ENCODE assay signal across 19 cellular contexts in the genomic region with DNA sequence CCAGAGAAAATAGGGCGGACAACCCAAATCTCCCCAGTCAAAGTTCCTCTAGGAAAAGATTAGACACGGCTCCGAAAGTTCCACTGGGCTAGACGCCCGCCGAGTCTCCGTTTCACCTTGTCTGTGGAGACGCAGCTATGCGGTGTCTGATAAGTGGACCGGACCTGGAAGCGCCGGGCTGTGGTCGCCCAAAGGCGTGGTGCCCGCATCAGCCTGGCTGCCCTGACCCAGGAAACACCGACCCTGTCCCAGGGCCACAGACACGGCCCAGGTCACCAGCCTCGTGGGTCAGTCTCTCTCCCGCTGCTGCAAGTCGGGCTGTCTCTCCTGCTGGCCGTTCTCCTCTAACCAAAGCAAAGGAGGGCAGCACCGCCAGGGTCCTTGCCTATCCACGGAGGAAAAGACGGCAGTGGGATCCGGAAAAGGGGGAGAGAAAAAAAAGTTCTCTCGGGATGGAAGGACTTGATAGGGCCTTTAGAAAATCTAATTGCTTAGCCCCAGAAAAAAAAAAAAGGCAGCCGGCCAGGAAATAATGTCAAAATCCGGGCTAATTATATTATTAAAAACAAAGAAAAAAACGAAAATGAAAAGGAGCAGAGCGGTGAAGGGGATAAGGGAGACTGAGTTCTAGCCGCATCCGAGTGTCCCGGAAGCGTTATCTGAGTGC. TPM values are rescaled to one million over a fixed set of nuclear protein-coding genes. Genes with fewer than 3 reads are reported as not detected.
DNase-seq lines count a peak whose midpoint lies in the region; ATAC-seq, FAIRE-seq and TF ChIP-seq lines count a peak whose summit lies in the region.
"Had no signal": no experiment of that assay in that cellular context is flagged by ENCODE, and none has a peak within 500 bp of the region (broad histone marks: within the 10 kb centered on the region; RNA-seq: fewer than 3 reads in every experiment).

No MANE protein-coding gene starts in this region.

- no peak for FAIRE-seq in kidney (lab: Jason Lieb, UNC)

- peak overlapping the region; percentile 47 for H3K4me3 ChIP-seq in GM23338
- peak overlapping the region; percentile 51 for H3K4me3 ChIP-seq in WI38 (ENCODE audit: low read depth, low read length)
- no peak overlapping the region for H3K4me3 ChIP-seq in kidney (ENCODE audit: low read length in 2 of 2)
- peak overlapping the region in 1 of 2 donors; percentile 17 for H3K4me3 ChIP-seq in prostate gland
- H3K4me3 ChIP-seq: body of pancreas, heart right ventricle, suprapubic skin had no signal

- H3K36me3 ChIP-seq in GM23338 (ENCODE audit: insufficient read depth) (no peaks in the 10 kb centered on the region), kidney (ENCODE audit: control insufficient read depth in 1 of 2, insufficient read depth in 2 of 2, low read length in 2 of 2) (no peaks in the 10 kb centered on the region), prostate gland (no peaks in the 10 kb centered on the region)
- H3K36me3 ChIP-seq: heart right ventricle, suprapubic skin had no signal

- H3F3A ChIP-seq in GM23338 (replicated peaks; ENCODE audit: low read depth): peaks cover 15% of the 10 kb centered on the region

- no peaks in the 10 kb centered on the region for H3K79me2 ChIP-seq in GM23338 (replicated peaks; ENCODE audit: insufficient read depth)

- H3K27ac Mint-ChIP-seq in GM23338: no peak overlapping the region
- H3K27ac Mint-ChIP-seq: activated naive CD4-positive, alpha-beta T cell treated with anti-CD3 and anti-CD28 coated beads for 36 hours; progenitor cell of endocrine pancreas had no signal

- H3K27ac ChIP-seq in GM23338 (ENCODE audit: low read depth): no peak overlapping the region
- H3K27ac ChIP-seq in kidney (ENCODE audit: low read depth in 2 of 2, low read length in 2 of 2): no peak overlapping the region
- H3K27ac ChIP-seq in prostate gland: peak overlapping the region; percentile 72 to 80
- H3K27ac ChIP-seq: body of pancreas, heart right ventricle, suprapubic skin had no signal

- no peak overlapping the region for H3K9ac ChIP-seq in kidney (ENCODE audit: low read length in 2 of 2)

- H3K4me2 ChIP-seq in GM23338: peak overlapping the region; percentile 73

- H3K9me2 ChIP-seq in GM23338 (ENCODE audit: insufficient read depth): no peaks in the 10 kb centered on the region

- H3K27me3 ChIP-seq in GM23338 (ENCODE audit: insufficient read depth) (peaks cover 100% of the 10 kb centered on the region), prostate gland (replicated peaks; ENCODE audit: insufficient read depth) (peaks cover 45% of the 10 kb centered on the region)

- no peak for TF ChIP-seq CTCF in GM23338 (conservative IDR thresholded peaks at IDR 0.05; ENCODE audit: low read depth in 2 of 2)
- no peak for TF ChIP-seq CTCF in WI38 (IDR thresholded peaks at IDR 0.05; ENCODE audit: low read depth, low read length)
- TF ChIP-seq CTCF in kidney (IDR thresholded peaks at IDR 0.05; ENCODE audit: borderline replicate concordance, extremely low read depth, insufficient read depth): no peak
- TF ChIP-seq CTCF in prostate gland (IDR thresholded peaks at IDR 0.05): no peak

- no peak for TF ChIP-seq POLR2A in prostate gland (IDR thresholded peaks at IDR 0.05)

- no peaks in the 10 kb centered on the region for H3K36me3 Mint-ChIP-seq in GM23338 (ENCODE audit: low read depth)

- H3K4me1 ChIP-seq in GM23338 (ENCODE audit: insufficient read depth) (peaks cover 48% of the 10 kb centered on the region), kidney (ENCODE audit: control insufficient read depth in 1 of 2, insufficient read depth in 1 of 2, low read depth in 1 of 2, low read length in 2 of 2) (no peaks in the 10 kb centered on the region), prostate gland (replicated peaks) (no peaks in the 10 kb centered on the region)

- no peak for DNase-seq in GM23338 (ENCODE audit: low spot score)
- DNase-seq in kidney: peak; percentile 72
- DNase-seq in prostate gland (ENCODE audit: low spot score): no peak
- no peak for DNase-seq in AG20443 (ENCODE audit: low spot score)
- no peak for DNase-seq in amniotic stem cell (lab: John Stamatoyannopoulos, UW)
- DNase-seq in AG08396 (ENCODE audit: low spot score): no peak
- DNase-seq in stimulated activated CD4-positive, alpha-beta T cell treated with anti-CD3 and anti-CD28 coated beads, Interleukin-4, amount 100 ng/mL, for 1 hour: no peak
- DNase-seq: activated naive CD4-positive, alpha-beta T cell treated with anti-CD3 and anti-CD28 coated beads for 36 hours; body of pancreas; cortex of kidney; heart right ventricle; Karpas-422; stimulated activated CD4-positive, alpha-beta T cell treated with anti-CD3 and anti-CD28 coated beads, Interleukin-15, amount 100 ng/mL, for 24 hours had no signal

- ATAC-seq in GM23338: no peak
- ATAC-seq: body of pancreas, heart right ventricle had no signal

- 12% methylated on average over 34 of the region's 34 CpGs for WGBS in prostate gland

- H3K9me3 ChIP-seq in kidney (ENCODE audit: control insufficient read depth in 1 of 2, low read length in 2 of 2): no peaks in the 10 kb centered on the region
- no peaks in the 10 kb centered on the region for H3K9me3 ChIP-seq in prostate gland
- H3K9me3 ChIP-seq: body of pancreas, heart right ventricle, suprapubic skin had no signal

- H3K4me1 Mint-ChIP-seq in GM23338: peaks cover 45% of the 10 kb centered on the region

- peaks cover 3% of the 10 kb centered on the region; the same call in 2 of the 3 replicates for H3K9me3 Mint-ChIP-seq in GM23338
- H3K9me3 Mint-ChIP-seq: activated naive CD4-positive, alpha-beta T cell treated with anti-CD3 and anti-CD28 coated beads for 36 hours had no signal

- H2AFZ ChIP-seq in GM23338: no peak overlapping the region

- H3K27me3 Mint-ChIP-seq in GM23338 (ENCODE audit: insufficient read depth, low read depth, poor library complexity): peaks cover 99% of the 10 kb centered on the region

- peaks cover 17% of the 10 kb centered on the region for H4K20me1 ChIP-seq in GM23338 (replicated peaks; ENCODE audit: insufficient read depth)

- peak overlapping the region; percentile 55; the same call in 2 of the 3 replicates for H3K4me3 Mint-ChIP-seq in GM23338
- H3K4me3 Mint-ChIP-seq: activated naive CD4-positive, alpha-beta T cell treated with anti-CD3 and anti-CD28 coated beads for 36 hours had no signal

- intact Hi-C loops in kidney (cut with DNase I): no loop called here
- intact Hi-C loops in prostate gland (cut with DNase I): loop anchor here (5.0 kb wide), 1 partner anchor 39 kb away; no protein-coding TSS in a partner anchor

TF ChIP-seq in GM23338, 12 proteins besides CTCF, POLR2A, EP300 and RAD21:
- no peak for TF ChIP-seq POLR2AphosphoS5 (IDR thresholded peaks at IDR 0.05; ENCODE audit: low read depth)
- no peak for TF ChIP-seq CREB1 (CRISPR knock-in tag; IDR thresholded peaks at IDR 0.05; ENCODE audit: low read depth)
- TF ChIP-seq EZH2 (IDR thresholded peaks at IDR 0.05; ENCODE audit: low read depth, unreplicated experiment): peak; percentile 94
- no peak for TF ChIP-seq ZNF331 (CRISPR knock-in tag; IDR thresholded peaks at IDR 0.05; ENCODE audit: low read depth)
- TF ChIP-seq EZH2phosphoT487 (IDR thresholded peaks at IDR 0.05; ENCODE audit: unreplicated experiment): peak; percentile 15

RNA-seq across cellular contexts. Expression of gene FOXF1, which starts 13.9 kb away (rescaled TPM):
- 0.10 TPM in 1 of 2 replicates, not detected in the other for total RNA-seq in GM23338 (2014; rRNA removed; shearing (Covaris generic))
- polyA plus RNA-seq in GM23338 (2016; fragmentation: Nextera tagmentation; extraction: Ambion mirVana) (0.15 TPM in 1 of 2 replicates, not detected in the other), kidney (ENCODE audit: insufficient read depth, low read depth, low replicate concordance) (0.67 TPM)
- total RNA-seq in kidney (0.57 TPM), prostate gland (1 to 10 TPM; 5.3 to 6.9 TPM)
- total RNA-seq: activated CD8-positive, alpha-beta memory T cell treated with anti-CD3 and anti-CD28 coated beads for 36 hours; activated naive CD4-positive, alpha-beta T cell treated with anti-CD3 and anti-CD28 coated beads for 36 hours; kidney epithelial cell; myocyte; progenitor cell of endocrine pancreas had no signal

RNA-seq across cellular contexts. Expression of gene MTHFSD, which starts 58.6 kb away (rescaled TPM):
- total RNA-seq in GM23338 (2014; rRNA removed; shearing (Covaris generic)): 8.1 and 12.6 TPM in 2 replicates
- polyA plus RNA-seq in GM23338 (2016; fragmentation: Nextera tagmentation; extraction: Ambion mirVana) (7.2 and 9.7 TPM in 2 replicates), kidney (ENCODE audit: insufficient read depth, low read depth, low replicate concordance) (11.3 TPM)
- total RNA-seq in kidney (26.2 TPM), prostate gland (10 to 100 TPM; 23.7 to 43.8 TPM)

Comparison
In these comparisons a context has a peak if more than half of its experiments do, and no peak if none do; other contexts are left out.
1. H3K27ac ChIP-seq: peak in prostate gland (2 of 2); none in GM23338 (single experiment) and kidney (0 of 2).
2. H3K4me3 ChIP-seq: peak in GM23338 (single experiment) and WI38 (single experiment); none in kidney (0 of 2).